In genomic region chr20:25040438-25040831, GRCh38 we compare ENCODE assay signal across 11 cellular contexts. TPM values are rescaled to one million over a fixed set of nuclear protein-coding genes. Genes with fewer than 3 reads are reported as not detected.
DNase-seq lines count a peak whose midpoint lies in the region; TF ChIP-seq lines count a peak whose summit lies in the region.
"Had no signal": no experiment of that assay in that cellular context is flagged by ENCODE, and none has a peak within 500 bp of the region (broad histone marks: within the 10 kb centered on the region; RNA-seq: fewer than 3 reads in every experiment).

No MANE protein-coding gene starts in this region.

- H3K4me3 ChIP-seq in mucosa of rectum (ENCODE audit: low read length in 2 of 2) (no peak overlapping the region), transverse colon (peak overlapping the region in 1 of 4 donors; percentile 2)

- intact Hi-C loops in transverse colon (cut with DNase I; ENCODE audit: low total_unique reads) = no loop called here

- no peaks in the 10 kb centered on the region for H3K27me3 ChIP-seq in mucosa of rectum (ENCODE audit: control insufficient read depth in 2 of 2, insufficient read depth in 2 of 2, low read length in 2 of 2)
- no peaks in the 10 kb centered on the region for H3K27me3 ChIP-seq in transverse colon

- no peaks in the 10 kb centered on the region for H3K9me3 ChIP-seq in mucosa of rectum (ENCODE audit: control insufficient read depth in 2 of 2, low read length in 2 of 2)
- H3K9me3 ChIP-seq in transverse colon = no peaks in the 10 kb centered on the region

- DNase-seq in DMS 273 (lab: John Stamatoyannopoulos, UW; ENCODE audit: unreplicated experiment) (peak; percentile 59), DMS 273 treated with DMSO at 0.1 percent for 48 hours (lab: John Stamatoyannopoulos, UW) (no peak), dermis blood vessel endothelial cell (peak; percentile 17), transverse colon (peak; percentile 48), NAMALWA (ENCODE audit: low spot score) (no peak), globus pallidus (ENCODE audit: low spot score) (no peak), NOMO-1 treated with dmso at 0.1 percent for 144 hours (lab: John Stamatoyannopoulos, UW; ENCODE audit: unreplicated experiment) (no peak)

- H3K4me1 ChIP-seq in mucosa of rectum (ENCODE audit: control insufficient read depth in 2 of 2, insufficient read depth in 2 of 2, low read length in 2 of 2) (peaks cover 73 to 74% of the 10 kb centered on the region in 2 donors), transverse colon (peaks cover 64 to 81% (median 71%) of the 10 kb centered on the region in 4 donors)

- H3K9ac ChIP-seq in mucosa of rectum (ENCODE audit: low read depth in 1 of 2, low read length in 2 of 2) = no peak overlapping the region

- H3K27ac ChIP-seq in mucosa of rectum (ENCODE audit: low read depth in 2 of 2, low read length in 2 of 2) (peak overlapping the region; percentile 59 to 64), transverse colon (peak overlapping the region; percentile 76 to 91 (median 84))
- H3K27ac ChIP-seq: 22Rv1 had no signal

- peaks cover 0 to 5% of the 10 kb centered on the region in 2 donors for H3K36me3 ChIP-seq in mucosa of rectum (ENCODE audit: control insufficient read depth in 2 of 2, insufficient read depth in 2 of 2, low read length in 2 of 2)
- H3K36me3 ChIP-seq in transverse colon = no peaks in the 10 kb centered on the region

- no peak for TF ChIP-seq EP300 in transverse colon (IDR thresholded peaks at IDR 0.05; ENCODE audit: low read depth)

- no peak for TF ChIP-seq CTCF in transverse colon (IDR thresholded peaks at IDR 0.05)

- in situ Hi-C loops in transverse colon (cut with MboI; ENCODE audit: low pct_ligation_motif_present in 1 of 4, low pct_unique_long_range_greater_than_20kb in 1 of 4, low sequenced_read_pairs in 3 of 4) = no loop called here

- TF ChIP-seq POLR2A in transverse colon (IDR thresholded peaks at IDR 0.05) = no peak

- 20 to 23% methylated on average over 1 to 6 of the region's 6 CpGs for WGBS in transverse colon (ENCODE audit: low coverage in 1 of 2), 2 donors

RNA-seq across cellular contexts. Expression of gene ACSS1, which starts 17.5 kb away (rescaled TPM):
- 39.6 and 52.1 TPM in 2 replicates for total RNA-seq in dermis blood vessel endothelial cell
- 10 to 100 TPM; 30.3 to 64.7 (median 51.6) TPM for total RNA-seq in transverse colon

RNA-seq across cellular contexts. Expression of gene VSX1, which starts 41.5 kb away (rescaled TPM):
- total RNA-seq in dermis blood vessel endothelial cell = not detected in 2 replicates
- under 1 TPM in 1 of 4 donors, not detected in 3; 0.16 TPM for total RNA-seq in transverse colon
- total RNA-seq: lower leg skin; T-helper 1 cell treated with Interleukin-12 subunit alpha and Interleukin-12 subunit beta and Interleukin-4 antibody, amounts not matched to agents 30 ng/mL and 1 ng/mL, for 36 hours had no signal

RNA-seq across cellular contexts. Expression of gene APMAP, which starts 47.9 kb away (rescaled TPM):
- total RNA-seq in dermis blood vessel endothelial cell (90.7 and 94.6 TPM in 2 replicates), transverse colon (10 to 100 TPM; 14.9 to 88.6 (median 50.2) TPM)

Comparison
In these comparisons a context has a peak if more than half of its experiments do, and no peak if none do; other contexts are left out.
1. DNase-seq: peak in DMS 273 (single experiment), dermis blood vessel endothelial cell (single experiment) and transverse colon (single experiment); none in DMS 273 treated with DMSO at 0.1 percent for 48 hours (single experiment), NAMALWA (single experiment), globus pallidus (single experiment) and NOMO-1 treated with dmso at 0.1 percent for 144 hours (single experiment).